Comparison of ENCODE assay signal across 11 cellular contexts in the genomic region with DNA sequence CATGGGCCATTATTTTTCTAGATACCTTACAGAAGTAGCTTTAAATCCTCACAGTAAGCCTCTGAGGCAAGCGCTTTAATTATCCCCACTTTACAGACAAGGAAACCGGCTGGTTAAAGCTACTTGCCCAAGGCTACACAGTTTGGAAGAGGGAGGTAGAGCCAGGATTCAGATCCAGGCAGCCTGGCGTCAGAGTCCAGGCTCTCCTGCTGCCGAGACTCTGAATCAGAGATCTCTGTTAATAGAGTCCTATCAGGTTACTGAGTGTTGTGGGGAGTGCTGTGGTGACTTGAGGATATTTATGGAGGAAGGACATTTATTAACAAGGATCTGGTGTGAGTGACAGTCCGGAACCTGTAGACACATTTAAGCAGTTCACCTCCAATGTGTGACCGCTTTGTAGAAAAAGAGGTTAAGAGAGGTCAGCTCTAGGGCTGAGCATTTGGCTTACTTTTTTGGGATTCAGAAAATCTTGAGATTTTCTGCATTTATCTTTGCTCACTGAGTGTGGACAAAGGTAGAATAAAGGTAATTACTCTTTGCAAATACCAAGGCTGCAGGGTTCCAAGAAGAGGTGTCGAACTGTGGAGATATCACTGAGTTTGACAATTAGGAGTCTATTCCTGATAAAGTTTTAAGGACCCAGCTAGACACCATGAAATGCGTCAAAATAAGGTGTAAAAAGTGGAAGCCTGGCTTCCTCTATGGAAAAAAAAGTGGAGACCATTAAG. TPM values are rescaled to one million over a fixed set of nuclear protein-coding genes. Genes with fewer than 3 reads are reported as not detected.
DNase-seq lines count a peak whose midpoint lies in the region; ATAC-seq, FAIRE-seq and TF ChIP-seq lines count a peak whose summit lies in the region.
"Had no signal": no experiment of that assay in that cellular context is flagged by ENCODE, and none has a peak within 500 bp of the region (broad histone marks: within the 10 kb centered on the region; RNA-seq: fewer than 3 reads in every experiment).

No MANE protein-coding gene starts in this region.

- H3K36me3 Mint-ChIP-seq in T-helper 1 cell treated with Interleukin-12 subunit alpha and Interleukin-12 subunit beta and Interleukin-4 antibody, amounts not matched to agents 30 μg/mL and 1 μg/mL, for 36 hours (ENCODE audit: low read depth) = peaks cover 15% of the 10 kb centered on the region

- H3K9me3 ChIP-seq in KOPT-K1 (ENCODE audit: insufficient read depth, low read length, poor library complexity, severe bottlenecking) = no peaks in the 10 kb centered on the region
- no peaks in the 10 kb centered on the region for H3K9me3 ChIP-seq in GM12878 (replicated peaks; ENCODE audit: control insufficient read depth, insufficient read depth, low read length)
- H3K9me3 ChIP-seq in neutrophil = no peaks in the 10 kb centered on the region
- no peaks in the 10 kb centered on the region for H3K9me3 ChIP-seq in tibial artery

- H3K79me2 ChIP-seq in GM12878 (ENCODE audit: control insufficient read depth, insufficient read depth, low read length) = peaks cover 37% of the 10 kb centered on the region

- in situ Hi-C loops in GM12878 (cut with MboI) = no loop called here

- H3K9ac ChIP-seq in GM12878 (ENCODE audit: control insufficient read depth, insufficient read depth, low read length) = no peak overlapping the region

- ATAC-seq in GM12878 = no peak

- 97% methylated on average over 8 of the region's 8 CpGs for WGBS in GM12878 (ENCODE audit: insufficient coverage, insufficient replicate concordance, low lambda C conversion rate, missing lambda C conversion rate)

- H4K20me1 ChIP-seq in GM12878 (ENCODE audit: control insufficient read depth, insufficient read depth) = no peaks in the 10 kb centered on the region

- peak overlapping the region; percentile 99 for H3K4me3 Mint-ChIP-seq in T-helper 1 cell treated with Interleukin-12 subunit alpha and Interleukin-12 subunit beta and Interleukin-4 antibody, amounts not matched to agents 30 μg/mL and 1 μg/mL, for 36 hours

- TF ChIP-seq CTCF in GM12878 (IDR thresholded peaks at IDR 0.05 in 2 of 3, conservative IDR thresholded peaks at IDR 0.05 in 1 of 3; ENCODE audit: control insufficient read depth in 2 of 3, extremely low read depth in 1 of 3, insufficient read depth in 1 of 3, low read depth in 3 of 3, low read length in 3 of 3) (no peak), neutrophil (IDR thresholded peaks at IDR 0.05) (no peak), tibial artery (IDR thresholded peaks at IDR 0.05) (no peak)

- TF ChIP-seq POLR2A in GM12878 (IDR thresholded peaks at IDR 0.05; ENCODE audit: low read depth, low read length) = no peak

- no peaks in the 10 kb centered on the region for H3K27me3 Mint-ChIP-seq in T-helper 1 cell treated with Interleukin-12 subunit alpha and Interleukin-12 subunit beta and Interleukin-4 antibody, amounts not matched to agents 30 μg/mL and 1 μg/mL, for 36 hours (ENCODE audit: low read depth)

- H3K27ac ChIP-seq in KOPT-K1 (ENCODE audit: low read depth, low read length, poor library complexity, severe bottlenecking) (peak overlapping the region; percentile 93), GM12878 (ENCODE audit: control insufficient read depth, insufficient read depth) (no peak overlapping the region), neutrophil (peak overlapping the region; percentile 85), tibial artery (no peak overlapping the region)

- intact Hi-C loops in GM12878 (cut with micrococcal nuclease; ENCODE audit: unreplicated experiment) (loop anchor here (2.0 to 10.0 kb wide), 5 partner anchors 39 to 745 kb away; a partner anchor contains a TSS), tibial artery (cut with DNase I; ENCODE audit: low total_unique reads) (loop anchor here (2.0 to 10.0 kb wide), 2 partner anchors 43 to 735 kb away; a partner anchor contains a TSS)

- H3K4me1 ChIP-seq in GM12878 (ENCODE audit: control insufficient read depth, insufficient read depth, low read length) = peaks cover 3% of the 10 kb centered on the region; the same call in 1 of the 2 replicates
- H3K4me1 ChIP-seq in neutrophil (ENCODE audit: control insufficient read depth in 1 of 2, insufficient read depth in 1 of 2, low read depth in 1 of 2, low read length in 1 of 2) = peaks cover 49 to 52% of the 10 kb centered on the region in 2 experiments
- peaks cover 0 to 24% (median 17%) of the 10 kb centered on the region in 4 donors for H3K4me1 ChIP-seq in tibial artery

- no peak for FAIRE-seq in GM12878 (lab: Jason Lieb, UNC)

- H3K4me1 Mint-ChIP-seq in T-helper 1 cell treated with Interleukin-12 subunit alpha and Interleukin-12 subunit beta and Interleukin-4 antibody, amounts not matched to agents 30 μg/mL and 1 μg/mL, for 36 hours (ENCODE audit: low read depth) = peaks cover 21% of the 10 kb centered on the region

- RAD21 ChIA-PET in GM12878 (lab: Charles Lee; ENCODE audit: unreplicated experiment) = interaction anchor here (0.9 kb wide), 1 partner anchor 41 kb away, joined by 5 read pairs; a partner anchor contains a TSS

- no peak for TF ChIP-seq EP300 in GM12878 (IDR thresholded peaks at IDR 0.05; ENCODE audit: borderline replicate concordance in 1 of 2, control insufficient read depth in 1 of 2, low read depth in 2 of 2, low read length in 2 of 2)

- H3K36me3 ChIP-seq in KOPT-K1 (ENCODE audit: insufficient read depth, low read length) = peaks cover 29% of the 10 kb centered on the region
- H3K36me3 ChIP-seq in GM12878 (ENCODE audit: control insufficient read depth in 2 of 2, insufficient read depth in 2 of 2, low read length in 1 of 2) = peaks cover 0 to 12% of the 10 kb centered on the region in 2 experiments; a peak in 1 of 4 replicates
- no peaks in the 10 kb centered on the region for H3K36me3 ChIP-seq in neutrophil
- H3K36me3 ChIP-seq in tibial artery = peaks cover 0 to 5% (median 4%) of the 10 kb centered on the region in 3 donors

- no peak overlapping the region for H2AFZ ChIP-seq in GM12878 (ENCODE audit: control insufficient read depth, low read depth, low read length)

- H3K9me3 Mint-ChIP-seq in T-helper 1 cell treated with Interleukin-12 subunit alpha and Interleukin-12 subunit beta and Interleukin-4 antibody, amounts not matched to agents 30 μg/mL and 1 μg/mL, for 36 hours = no peaks in the 10 kb centered on the region

- no TSS peak for BruUV-seq in GM12878 (replicated peaks; lab: Mats Ljungman, UMichigan)

- H3K4me2 ChIP-seq in GM12878 (ENCODE audit: control insufficient read depth, insufficient read depth) = peak overlapping the region; percentile 97; the same call in 1 of the 2 replicates

- CTCF ChIA-PET in GM12878 (lab: Yijun Ruan, JAX) = interaction anchor here (1.2 kb wide), 1 partner anchor 25 kb away, joined by 3 read pairs; no protein-coding TSS in a partner anchor

- H3K27me3 ChIP-seq in GM12878 (replicated peaks in 1 of 2; ENCODE audit: control insufficient read depth in 2 of 2, insufficient read depth in 2 of 2, low read length in 1 of 2) = no peaks in the 10 kb centered on the region
- no peaks in the 10 kb centered on the region for H3K27me3 ChIP-seq in neutrophil
- no peaks in the 10 kb centered on the region for H3K27me3 ChIP-seq in tibial artery

- no peak for DNase-seq in T-helper 1 cell
- DNase-seq in GM12878 (ENCODE audit: low read depth, low spot score) = no peak
- DNase-seq in NCI-H2029 (lab: John Stamatoyannopoulos, UW) = no peak
- no peak for DNase-seq in tibial artery
- no peak for DNase-seq in NCI-H187 treated with DMSO at 0.1 percent for 48 hours (lab: John Stamatoyannopoulos, UW)
- DNase-seq: Kasumi-1; NCI-H526 treated with DMSO at 0.1 percent for 48 hours; stimulated activated CD4-positive, alpha-beta T cell treated with anti-CD3 and anti-CD28 coated beads, Interleukin-12 subunit alpha, Interleukin-12 subunit beta, amount 100 ng/mL, for 4 hours had no signal

- no peak for TF ChIP-seq RAD21 in GM12878 (IDR thresholded peaks at IDR 0.05; ENCODE audit: insufficient read depth, low read depth, low read length)

- H3K4me3 ChIP-seq in GM12878 = 0 out of 2 replicates have a peak overlapping the region, but pooled peaks have one; percentile 75
- peak overlapping the region in 1 of 2 experiments; percentile 88 for H3K4me3 ChIP-seq in neutrophil (ENCODE audit: low read depth in 1 of 2, low read length in 1 of 2)
- no peak overlapping the region for H3K4me3 ChIP-seq in tibial artery

- peak overlapping the region; percentile 96 for H3K27ac Mint-ChIP-seq in T-helper 1 cell treated with Interleukin-12 subunit alpha and Interleukin-12 subunit beta and Interleukin-4 antibody, amounts not matched to agents 30 μg/mL and 1 μg/mL, for 36 hours

- POLR2A ChIA-PET in GM12878 (lab: Charles Lee) = interaction anchor here (1.6 to 1.8 kb wide), 2 partner anchors 8 to 21 kb away, joined by 5 to 6 read pairs; no protein-coding TSS in a partner anchor

- SMC1A ChIA-PET in GM12878 (lab: Charles Lee; ENCODE audit: uncharacterized antibody, unreplicated experiment) = interaction anchor here (1.0 to 1.9 kb wide), 3 partner anchors 8 to 170 kb away, joined by 3 to 7 read pairs (median 3); no protein-coding TSS in a partner anchor

RNA-seq across cellular contexts. Expression of a gene that starts 1.6 kb away (rescaled TPM):
- total RNA-seq in GM12878 (2013; cell fraction: nucleolus; rRNA removed) = 192 and 194 TPM in 2 replicates
- total RNA-seq in GM12878 (2014; rRNA removed) = 33.9 and 37.5 TPM in 2 replicates
- total RNA-seq in GM12878 (2014; rRNA removed; fragmentation: Illumina TruSeq; extraction: Trizol) = 37.6 and 39.7 TPM in 2 replicates
- total RNA-seq in GM12878 (2021) = 30.8 and 31.1 TPM in 2 replicates
- polyA plus RNA-seq in GM12878 (2011; ENCODE audit: low read depth) = 21.1 TPM
- polyA plus RNA-seq in GM12878 (2011; rRNA removed) = 58.2 and 81.8 TPM in 2 replicates
- polyA plus RNA-seq in GM12878 (2011; cell fraction: cytosol; rRNA removed) = 31.1 and 31.2 TPM in 2 replicates
- polyA plus RNA-seq in GM12878 (2011; cell fraction: nucleus; rRNA removed) = 97.1 and 118 TPM in 2 replicates
- 17.6 and 21.8 TPM in 2 replicates for polyA plus RNA-seq in GM12878 (2012)
- 32.6 and 39.7 TPM in 2 replicates for polyA plus RNA-seq in GM12878 (2014; fragmentation: Illumina TruSeq; extraction: Trizol)
- 10 to 100 TPM; 15.4 to 24.5 TPM for polyA plus RNA-seq in GM12878 (2014; fragmentation: Nextera tagmentation; extraction: Ambion mirVana)
- polyA plus RNA-seq in GM12878 (2014; rRNA removed) = 25.6 and 28.1 TPM in 2 replicates
- polyA plus RNA-seq in GM12878 (2016; fragmentation: Nextera tagmentation; extraction: Ambion mirVana) = 10 to 100 TPM; 21.2 to 22.2 TPM
- 80.1 and 95.5 TPM in 2 replicates for polyA minus RNA-seq in GM12878 (2011; rRNA and poly(A)+ RNA removed)
- 26.3 and 28.4 TPM in 2 replicates for polyA minus RNA-seq in GM12878 (2011; cell fraction: cytosol; rRNA and poly(A)+ RNA removed)
- polyA minus RNA-seq in GM12878 (2011; cell fraction: nucleus; rRNA and poly(A)+ RNA removed) = 69.6 and 88.0 TPM in 2 replicates

RNA-seq across cellular contexts. Expression of a gene that starts 41.8 kb away (rescaled TPM):
- 72.1 and 84.6 TPM in 2 replicates for total RNA-seq in GM12878 (2013; cell fraction: nucleolus; rRNA removed)
- total RNA-seq in GM12878 (2014; rRNA removed) = 28.1 and 36.2 TPM in 2 replicates
- 39.7 and 43.1 TPM in 2 replicates for total RNA-seq in GM12878 (2014; rRNA removed; fragmentation: Illumina TruSeq; extraction: Trizol)
- 66.5 and 70.2 TPM in 2 replicates for total RNA-seq in GM12878 (2021)
- polyA plus RNA-seq in GM12878 (2011; ENCODE audit: low read depth) = 16.1 TPM
- polyA plus RNA-seq in GM12878 (2011; rRNA removed) = 109 and 120 TPM in 2 replicates
- 87.0 and 98.0 TPM in 2 replicates for polyA plus RNA-seq in GM12878 (2011; cell fraction: cytosol; rRNA removed)
- 41.8 and 49.0 TPM in 2 replicates for polyA plus RNA-seq in GM12878 (2011; cell fraction: nucleus; rRNA removed)
- polyA plus RNA-seq in GM12878 (2012) = 25.5 and 27.9 TPM in 2 replicates
- 53.2 and 59.5 TPM in 2 replicates for polyA plus RNA-seq in GM12878 (2014; fragmentation: Illumina TruSeq; extraction: Trizol)
- polyA plus RNA-seq in GM12878 (2014; fragmentation: Nextera tagmentation; extraction: Ambion mirVana) = 10 to 100 TPM; 27.5 to 52.4 TPM
- 35.8 and 39.8 TPM in 2 replicates for polyA plus RNA-seq in GM12878 (2014; rRNA removed)
- 10 to 100 TPM; 80.2 to 84.1 TPM for polyA plus RNA-seq in GM12878 (2016; fragmentation: Nextera tagmentation; extraction: Ambion mirVana)
- polyA minus RNA-seq in GM12878 (2011; rRNA and poly(A)+ RNA removed) = 143 and 207 TPM in 2 replicates
- 37.8 and 48.3 TPM in 2 replicates for polyA minus RNA-seq in GM12878 (2011; cell fraction: cytosol; rRNA and poly(A)+ RNA removed)
- polyA minus RNA-seq in GM12878 (2011; cell fraction: nucleus; rRNA and poly(A)+ RNA removed) = 18.1 and 26.1 TPM in 2 replicates

Comparison
In these comparisons a context has a peak if more than half of its experiments do, and no peak if none do; other contexts are left out.
1. H3K27ac ChIP-seq: peak in KOPT-K1 (single experiment) and neutrophil (single experiment); none in GM12878 (single experiment) and tibial artery (0 of 2).